8 cellular contexts compared by ENCODE assay signal in genomic region chr5:180605554-180606214, GRCh38. TPM values are rescaled to one million over a fixed set of nuclear protein-coding genes. Genes with fewer than 3 reads are reported as not detected.
A peak's percentile ranks its signal among the peaks of the same experiment; 100 is the strongest.
DNase-seq lines count a peak whose midpoint lies in the region; ATAC-seq and TF ChIP-seq lines count a peak whose summit lies in the region.

No MANE protein-coding gene starts in this region.

- CTCF ChIA-PET in AG04450 (lab: Charles Lee), result interaction anchor here (0.6 to 2.4 kb wide), 10 partner anchors 13 to 312 kb away, joined by 3 to 13 read pairs (median 3); no protein-coding TSS in a partner anchor
- CTCF ChIA-PET in activated CD8-positive, alpha-beta T cell treated with anti-CD3 and anti-CD28 coated beads for 36 hours (lab: Charles Lee), result interaction anchor here (0.7 to 2.4 kb wide), 17 partner anchors 11 to 313 kb away, joined by 3 to 12 read pairs (median 4); no protein-coding TSS in a partner anchor

- intact Hi-C loops in activated CD8-positive, alpha-beta T cell treated with anti-CD3 and anti-CD28 coated beads for 36 hours (cut with micrococcal nuclease), result no loop called here
- intact Hi-C loops in natural killer cell (cut with micrococcal nuclease) (no loop called here), testis (cut with DNase I; ENCODE audit: low total_unique reads) (no loop called here)

- no peaks in the 10 kb centered on the region for H3K36me3 Mint-ChIP-seq in activated CD8-positive, alpha-beta T cell treated with anti-CD3 and anti-CD28 coated beads for 36 hours (ENCODE audit: low read depth)
- H3K36me3 Mint-ChIP-seq in endodermal cell (ENCODE audit: low read depth), result no peaks in the 10 kb centered on the region
- H3K36me3 Mint-ChIP-seq in natural killer cell, result no peaks in the 10 kb centered on the region

- DNase-seq in AG04450 (ENCODE audit: low read depth, low spot score), result peak; percentile 23
- DNase-seq in NCI-H345 treated with DMSO at 0.1 percent for 48 hours (lab: John Stamatoyannopoulos, UW; ENCODE audit: unreplicated experiment), result peak; percentile 42
- peak; percentile 87 for DNase-seq in activated CD8-positive, alpha-beta T cell treated with anti-CD3 and anti-CD28 coated beads for 36 hours
- DNase-seq in endodermal cell, result peak; percentile 90
- DNase-seq in natural killer cell, result peak; percentile 45
- DNase-seq in testis, result peak; percentile 82

- peaks cover 6% of the 10 kb centered on the region for H3K4me1 Mint-ChIP-seq in activated CD8-positive, alpha-beta T cell treated with anti-CD3 and anti-CD28 coated beads for 36 hours (ENCODE audit: low read depth)
- H3K4me1 Mint-ChIP-seq in endodermal cell (peaks cover 5% of the 10 kb centered on the region), natural killer cell (peaks cover 6 to 7% of the 10 kb centered on the region in 2 donors)

- TF ChIP-seq POLR2A in testis (IDR thresholded peaks at IDR 0.05), result no peak

- H3K27me3 Mint-ChIP-seq in activated CD8-positive, alpha-beta T cell treated with anti-CD3 and anti-CD28 coated beads for 36 hours, result no peaks in the 10 kb centered on the region
- H3K27me3 Mint-ChIP-seq in endodermal cell (ENCODE audit: insufficient read depth), result peaks cover 7% of the 10 kb centered on the region
- H3K27me3 Mint-ChIP-seq in natural killer cell (ENCODE audit: low read depth in 2 of 2), result peaks cover 0 to 5% of the 10 kb centered on the region in 2 donors

- ATAC-seq in GM19351 (IDR thresholded peaks at IDR 0.05; ENCODE audit: unreplicated experiment), result peak; percentile 69
- ATAC-seq in activated CD8-positive, alpha-beta T cell treated with anti-CD3 and anti-CD28 coated beads for 36 hours, result peak; percentile 90
- peak; percentile 42 to 84 (median 50) for ATAC-seq in natural killer cell
- ATAC-seq in HG03378 (IDR thresholded peaks at IDR 0.05; ENCODE audit: unreplicated experiment), result no peak

- H3K9ac ChIP-seq in endodermal cell (ENCODE audit: extremely low read depth, low read length, poor library complexity, severe bottlenecking), result no peak overlapping the region

- H3K27ac Mint-ChIP-seq in activated CD8-positive, alpha-beta T cell treated with anti-CD3 and anti-CD28 coated beads for 36 hours, result no peak overlapping the region
- H3K27ac Mint-ChIP-seq in endodermal cell (no peak overlapping the region), natural killer cell (no peak overlapping the region)

- 62 to 73% methylated on average over 7 to 11 of the region's 11 CpGs for WGBS in endodermal cell (ENCODE audit: insufficient coverage in 1 of 2, insufficient read length in 1 of 2), 2 experiments
- WGBS in testis, 2 donors, result 70 to 81% methylated on average over 11 of the region's 11 CpGs

- H3K9me3 ChIP-seq in AG04450 (ENCODE audit: control insufficient read depth, insufficient read depth, low read length), result no peaks in the 10 kb centered on the region; the same call in 1 of the 2 replicates
- no peaks in the 10 kb centered on the region for H3K9me3 ChIP-seq in endodermal cell (ENCODE audit: control insufficient read depth, low read length)
- H3K9me3 ChIP-seq in testis, result no peaks in the 10 kb centered on the region

- H3K4me3 Mint-ChIP-seq in activated CD8-positive, alpha-beta T cell treated with anti-CD3 and anti-CD28 coated beads for 36 hours, result no peak overlapping the region
- H3K4me3 Mint-ChIP-seq in endodermal cell, result no peak overlapping the region
- H3K4me3 Mint-ChIP-seq in natural killer cell, result no peak overlapping the region

- H3K4me1 ChIP-seq in endodermal cell (ENCODE audit: control insufficient read depth, insufficient read depth, low read length), result no peaks in the 10 kb centered on the region
- peaks cover 10% of the 10 kb centered on the region for H3K4me1 ChIP-seq in testis

- TF ChIP-seq CTCF in AG04450 (IDR thresholded peaks at IDR 0.05; ENCODE audit: low read depth, low read length) (peak; percentile 78), endodermal cell (conservative IDR thresholded peaks at IDR 0.05) (peak; percentile 84), natural killer cell (IDR thresholded peaks at IDR 0.05) (peak; percentile 88), testis (IDR thresholded peaks at IDR 0.05) (peak; percentile 50 to 69 (median 67))
- peak; percentile 85 for TF ChIP-seq CTCF in activated CD8-positive, alpha-beta T cell treated with anti-CD3 and anti-CD28 coated beads for 36 hours (IDR thresholded peaks at IDR 0.05)

- H3K4me3 ChIP-seq in AG04450 (ENCODE audit: low read depth, low read length) (no peak overlapping the region), endodermal cell (ENCODE audit: low read length) (no peak overlapping the region), testis (no peak overlapping the region)

- H3K27ac ChIP-seq in AG04450 (ENCODE audit: low read depth, low read length) (no peak overlapping the region), endodermal cell (ENCODE audit: low read depth, low read length) (no peak overlapping the region), testis (no peak overlapping the region)

- POLR2A ChIA-PET in AG04450 (lab: Yijun Ruan, JAX), result no interaction called here
- POLR2A ChIA-PET in activated CD8-positive, alpha-beta T cell treated with anti-CD3 and anti-CD28 coated beads for 36 hours (lab: Charles Lee), result interaction anchor here (1.0 kb wide), 1 partner anchor 107 kb away, joined by 4 read pairs; no protein-coding TSS in a partner anchor

- H3K36me3 ChIP-seq in endodermal cell (ENCODE audit: control insufficient read depth, insufficient read depth, low read length), result no peaks in the 10 kb centered on the region
- H3K36me3 ChIP-seq in testis (ENCODE audit: low read depth, missing control alignments), result no peaks in the 10 kb centered on the region

- H3K27me3 ChIP-seq in AG04450 (ENCODE audit: control insufficient read depth, insufficient read depth, low read length) (peaks cover 3% of the 10 kb centered on the region), endodermal cell (ENCODE audit: control insufficient read depth, insufficient read depth, low read length, poor library complexity, severe bottlenecking) (no peaks in the 10 kb centered on the region), testis (no peaks in the 10 kb centered on the region)

- no peaks in the 10 kb centered on the region for H3K9me3 Mint-ChIP-seq in activated CD8-positive, alpha-beta T cell treated with anti-CD3 and anti-CD28 coated beads for 36 hours
- H3K9me3 Mint-ChIP-seq in endodermal cell (no peaks in the 10 kb centered on the region), natural killer cell (no peaks in the 10 kb centered on the region)

RNA-seq across cellular contexts. Expression of gene SCGB3A1, which starts 14.4 kb away (rescaled TPM):
- polyA plus RNA-seq in AG04450 (2011; rRNA removed), result not detected in 2 replicates
- not detected in 2 replicates for polyA minus RNA-seq in AG04450 (2011; rRNA and poly(A)+ RNA removed)
- total RNA-seq in activated CD8-positive, alpha-beta T cell treated with anti-CD3 and anti-CD28 coated beads for 36 hours, result not detected
- total RNA-seq in endodermal cell, result under 1 TPM in 1 of 2 donors, not detected in 1; 0.57 TPM
- polyA plus RNA-seq in endodermal cell (2013, experiment 1 of 2), result not detected
- polyA plus RNA-seq in endodermal cell (2013, experiment 2 of 2), result not detected
- total RNA-seq in natural killer cell, result not detected
- total RNA-seq in testis, result 10 to 100 TPM in 1 of 2 donors, 1 to 10 TPM in 1; 9.8 to 15.7 TPM
- 0.82 TPM for polyA plus RNA-seq in testis (ENCODE audit: insufficient read depth, low read depth, low replicate concordance)

RNA-seq across cellular contexts. Expression of gene FLT4, which starts 43.7 kb away (rescaled TPM):
- not detected in 2 replicates for polyA plus RNA-seq in AG04450 (2011; rRNA removed)
- polyA minus RNA-seq in AG04450 (2011; rRNA and poly(A)+ RNA removed), result 0.18 TPM in 1 of 2 replicates, not detected in the other
- 1 to 10 TPM; 3.3 to 4.4 TPM for total RNA-seq in activated CD8-positive, alpha-beta T cell treated with anti-CD3 and anti-CD28 coated beads for 36 hours
- total RNA-seq in endodermal cell, result 1 to 10 TPM; 6.9 to 7.9 TPM
- polyA plus RNA-seq in endodermal cell (2013, experiment 1 of 2), result 5.0 TPM
- polyA plus RNA-seq in endodermal cell (2013, experiment 2 of 2), result 5.1 TPM
- under 1 TPM; 0.68 to 0.92 (median 0.78) TPM for total RNA-seq in natural killer cell
- 10 to 100 TPM; 23.5 to 24.2 TPM for total RNA-seq in testis
- 11.9 TPM for polyA plus RNA-seq in testis (ENCODE audit: insufficient read depth, low read depth, low replicate concordance)

Comparison
In these comparisons a context has a peak if more than half of its experiments do, and no peak if none do; other contexts are left out.
1. DNase-seq: peak in every context shown above with its lines; median percentile 90 in endodermal cell; 87 in activated CD8-positive, alpha-beta T cell treated with anti-CD3 and anti-CD28 coated beads for 36 hours; 82 in testis; 45 in natural killer cell; 42 in NCI-H345 treated with DMSO at 0.1 percent for 48 hours; 23 in AG04450.
2. RNA of gene SCGB3A1, which starts 14.4 kb away (total RNA-seq): 9.8 to 15.7 TPM in testis; 0.57 TPM in endodermal cell, not detected in activated CD8-positive, alpha-beta T cell treated with anti-CD3 and anti-CD28 coated beads for 36 hours and not detected in natural killer cell; every median in the first group is over 4 times any median in the second.
3. Peak in every context shown above with its lines, with median percentiles within 50 percentile points of each other: CTCF ChIP-seq.